ENCODE assay signal across 8 cellular contexts in the genomic region with DNA sequence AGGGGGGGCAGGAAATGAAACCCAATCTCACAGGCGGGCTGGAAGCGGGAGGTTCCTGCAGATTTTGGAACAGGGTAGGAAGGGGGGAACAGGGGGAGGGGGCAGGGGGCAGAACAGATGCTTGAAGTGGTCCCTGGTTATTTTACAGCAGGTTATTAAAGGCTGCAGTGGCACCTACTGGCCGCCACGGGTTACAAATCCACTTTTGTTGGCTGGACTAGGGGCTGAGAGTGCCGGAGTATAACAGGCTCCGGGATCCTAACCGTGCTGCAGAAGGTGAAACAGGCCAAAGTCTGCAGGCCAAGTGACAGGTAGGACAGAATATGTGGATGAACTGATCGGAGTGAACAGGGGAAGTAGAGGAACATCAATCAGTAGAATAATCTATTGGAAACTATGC. TPM values are rescaled to one million over a fixed set of nuclear protein-coding genes. Genes with fewer than 3 reads are reported as not detected.
DNase-seq lines count a peak whose midpoint lies in the region; ATAC-seq, FAIRE-seq and TF ChIP-seq lines count a peak whose summit lies in the region.

No MANE protein-coding gene starts in this region.

- no peak overlapping the region for H3K27ac Mint-ChIP-seq in astrocyte (ENCODE audit: unreplicated experiment)

- no peak overlapping the region for H3K4me2 ChIP-seq in astrocyte (ENCODE audit: low read length)

- no peaks in the 10 kb centered on the region for H3K79me2 ChIP-seq in astrocyte (ENCODE audit: insufficient read depth, low read length)

- H3K27ac ChIP-seq in astrocyte (ENCODE audit: low read depth, low read length), result no peak overlapping the region

- peaks cover 7% of the 10 kb centered on the region for H4K20me1 ChIP-seq in astrocyte (ENCODE audit: insufficient read depth, low read length)

- no peak overlapping the region for H3K4me3 Mint-ChIP-seq in astrocyte (ENCODE audit: unreplicated experiment)

- no peak overlapping the region for H3K9ac ChIP-seq in astrocyte (ENCODE audit: low read length)

- no peak overlapping the region for H2AFZ ChIP-seq in astrocyte (ENCODE audit: low read depth, low read length)

- H3K4me3 ChIP-seq in AG10803 (ENCODE audit: low read length), result no peak overlapping the region
- H3K4me3 ChIP-seq in GM12865 (ENCODE audit: low read depth, low read length), result no peak overlapping the region
- H3K4me3 ChIP-seq in astrocyte (ENCODE audit: insufficient read depth, low read depth, low read length), result no peak overlapping the region

- peaks cover 5% of the 10 kb centered on the region for H3K9me3 ChIP-seq in astrocyte (ENCODE audit: insufficient read depth, low read depth, low read length)

- peaks cover 92% of the 10 kb centered on the region for H3K27me3 ChIP-seq in astrocyte (ENCODE audit: insufficient read depth, low read length)

- peaks cover 94% of the 10 kb centered on the region for H3K27me3 Mint-ChIP-seq in astrocyte (ENCODE audit: low read depth, unreplicated experiment)

- ATAC-seq in GM18873 (IDR thresholded peaks at IDR 0.05; ENCODE audit: low FRiP score, unreplicated experiment), result no peak

- DNase-seq in AG10803 (ENCODE audit: low read depth) (peak; percentile 16), GM12865 (ENCODE audit: low read depth) (peak; percentile 29), astrocyte (ENCODE audit: low read depth) (no peak), left kidney (ENCODE audit: low read depth, low spot score) (peak; percentile 73), GOT3 (lab: John Stamatoyannopoulos, UW) (no peak), cerebellum (ENCODE audit: low spot score) (no peak)

- TF ChIP-seq CTCF in AG10803 (conservative IDR thresholded peaks at IDR 0.05; ENCODE audit: low read length) (peak; percentile 58), GM12865 (IDR thresholded peaks at IDR 0.05; ENCODE audit: insufficient read depth, low read depth, low read length, missing control alignments) (peak; percentile 37), LNCAP (IDR thresholded peaks at IDR 0.05) (peak; percentile 53), astrocyte (IDR thresholded peaks at IDR 0.05; ENCODE audit: insufficient read depth, low read depth, low read length) (peak; percentile 33)

- H3K9me3 Mint-ChIP-seq in astrocyte (ENCODE audit: unreplicated experiment), result peaks cover 2% of the 10 kb centered on the region

- no peak for FAIRE-seq in astrocyte (lab: Jason Lieb, UNC)

- H3K4me1 ChIP-seq in astrocyte (ENCODE audit: insufficient read depth, low read length), result peaks cover 11% of the 10 kb centered on the region

- H3K36me3 Mint-ChIP-seq in astrocyte (ENCODE audit: low read depth, unreplicated experiment), result peaks cover 1% of the 10 kb centered on the region

- no peaks in the 10 kb centered on the region for H3K36me3 ChIP-seq in astrocyte (ENCODE audit: insufficient read depth, low read length)

- peaks cover 5% of the 10 kb centered on the region for H3K4me1 Mint-ChIP-seq in astrocyte (ENCODE audit: low read depth, unreplicated experiment)

RNA-seq across cellular contexts. Expression of a gene that starts 2.5 kb away (rescaled TPM):
- total RNA-seq in astrocyte (12.9 and 14.5 TPM in 2 replicates), cerebellum (30.1 TPM)

RNA-seq across cellular contexts. Expression of a gene that starts 30.0 kb away (rescaled TPM):
- 0.25 TPM in 1 of 2 replicates, not detected in the other for total RNA-seq in astrocyte
- 7.9 TPM for total RNA-seq in cerebellum

RNA-seq across cellular contexts. Expression of a gene that starts 51.4 kb away (rescaled TPM):
- total RNA-seq in astrocyte (not detected in 2 replicates), cerebellum (not detected)

Comparison
In these comparisons a context has a peak if more than half of its experiments do, and no peak if none do; other contexts are left out.
1. DNase-seq: peak in AG10803 (single experiment), GM12865 (single experiment) and left kidney (single experiment); none in astrocyte (single experiment), GOT3 (single experiment) and cerebellum (single experiment).
2. Peak in every context shown above with its lines, with median percentiles within 50 percentile points of each other: CTCF ChIP-seq.